ENCODE assay signal across 19 cellular contexts in genomic region chr6:3737149-3737830, GRCh38. TPM values are rescaled to one million over a fixed set of nuclear protein-coding genes. Genes with fewer than 3 reads are reported as not detected.
A peak's percentile ranks its signal among the peaks of the same experiment; 100 is the strongest.
DNase-seq lines count a peak whose midpoint lies in the region; ATAC-seq and TF ChIP-seq lines count a peak whose summit lies in the region.
"Had no signal": no experiment of that assay in that cellular context is flagged by ENCODE, and none has a peak within 500 bp of the region (broad histone marks: within the 10 kb centered on the region; RNA-seq: fewer than 3 reads in every experiment).

No MANE protein-coding gene starts in this region.

- H2BK120ac ChIP-seq in mesenchymal stem cell (ENCODE audit: low read depth, low read length), result no peak overlapping the region

- peak overlapping the region; percentile 29 for H3K9ac ChIP-seq in mesenchymal stem cell (ENCODE audit: low read length)

- no peaks in the 10 kb centered on the region for H3K9me3 ChIP-seq in T-helper 17 cell (ENCODE audit: control insufficient read depth, low read length, poor library complexity, severe bottlenecking)
- H3K9me3 ChIP-seq in mesenchymal stem cell (ENCODE audit: control insufficient read depth, low read length), result peaks cover 9% of the 10 kb centered on the region
- no peaks in the 10 kb centered on the region for H3K9me3 ChIP-seq in transverse colon
- no peaks in the 10 kb centered on the region for H3K9me3 ChIP-seq in HAP-1

- H3K36me3 Mint-ChIP-seq in T-helper 17 cell (ENCODE audit: low read depth), result peaks cover 9% of the 10 kb centered on the region

- H3K27me3 ChIP-seq in mesenchymal stem cell (ENCODE audit: control insufficient read depth in 1 of 2, insufficient read depth in 1 of 2, low read length in 2 of 2), result no peaks in the 10 kb centered on the region
- H3K27me3 ChIP-seq in transverse colon, result no peaks in the 10 kb centered on the region
- H3K27me3 ChIP-seq in HAP-1 (ENCODE audit: low read depth), result no peaks in the 10 kb centered on the region
- H3K27me3 ChIP-seq: SJSA1 had no signal

- no peak overlapping the region for H3K23ac ChIP-seq in mesenchymal stem cell (ENCODE audit: low read length in 2 of 2)

- H3K4me1 Mint-ChIP-seq in T-helper 17 cell, result peaks cover 9% of the 10 kb centered on the region

- no peak overlapping the region for H2AFZ ChIP-seq in mesenchymal stem cell (ENCODE audit: low read depth, low read length)

- H3K27me3 Mint-ChIP-seq in T-helper 17 cell, result peaks cover 25% of the 10 kb centered on the region
- H3K27me3 Mint-ChIP-seq: B cell had no signal

- no peak for DNase-seq in T-helper 17 cell
- no peak for DNase-seq in coronary artery (ENCODE audit: low spot score)
- no peak for DNase-seq in mesenchymal stem cell
- DNase-seq in transverse colon, result peak; percentile 6
- DNase-seq in activated effector memory CD4-positive, alpha-beta T cell treated with anti-CD3 and anti-CD28 coated beads, Interleukin-2, amount 50 U/mL, for 16 hours, result no peak
- DNase-seq in HAP-1 (ENCODE audit: low spot score in 2 of 2), result no peak
- no peak for DNase-seq in NOMO-1 treated with dmso at 0.1 percent for 144 hours (lab: John Stamatoyannopoulos, UW; ENCODE audit: unreplicated experiment)
- DNase-seq: ACHN; Calu3; CD4-positive, alpha-beta T cell; MV-4-11; NCI-H1417; NCI-H2029; NCI-H2171; NCI-H446; NCI-H69 had no signal

- H3K27ac Mint-ChIP-seq in T-helper 17 cell, result no peak overlapping the region
- H3K27ac Mint-ChIP-seq: B cell; CD4-positive, alpha-beta T cell had no signal

- no peak overlapping the region for H2BK12ac ChIP-seq in mesenchymal stem cell (ENCODE audit: low read length in 2 of 2)

- no peak overlapping the region for H3K18ac ChIP-seq in mesenchymal stem cell (ENCODE audit: low read depth in 1 of 2, low read length in 2 of 2)

- H3K4me1 ChIP-seq in mesenchymal stem cell (ENCODE audit: control insufficient read depth, insufficient read depth, low read depth, low read length) (peaks cover 18% of the 10 kb centered on the region), transverse colon (peaks cover 4 to 17% (median 11%) of the 10 kb centered on the region in 4 donors), HAP-1 (peaks cover 3% of the 10 kb centered on the region)

- ATAC-seq in T-helper 17 cell, result no peak

- no peak overlapping the region for H3K4ac ChIP-seq in mesenchymal stem cell (ENCODE audit: low read depth in 1 of 2, low read length in 2 of 2)

- H2AK5ac ChIP-seq in mesenchymal stem cell (ENCODE audit: low read length, severe bottlenecking), result no peak overlapping the region

- 94% methylated on average over 25 of the region's 25 CpGs for WGBS in mesenchymal stem cell
- 89 to 95% methylated on average over 6 to 25 of the region's 25 CpGs for WGBS in transverse colon (ENCODE audit: low coverage in 1 of 2), 2 donors

- no peak overlapping the region for H4K8ac ChIP-seq in mesenchymal stem cell (ENCODE audit: low read length)

- in situ Hi-C loops in transverse colon (cut with MboI; ENCODE audit: low pct_ligation_motif_present in 1 of 4, low pct_unique_long_range_greater_than_20kb in 1 of 4, low sequenced_read_pairs in 3 of 4), result loop anchor here (10.0 to 25.0 kb wide), 7 partner anchors 275 to 625 kb away; partner anchors contain the start of genes BPHL (in 2 of the 4), ECI2 (in 1 of the 4) and SLC22A23 (in 1 of the 4)
- in situ Hi-C loops in HAP-1 (cut with MboI; ENCODE audit: low sequenced_read_pairs), result loop anchor here (10.0 kb wide), 2 partner anchors 612 to 742 kb away; partner anchors contain the start of gene NQO2

- H2BK15ac ChIP-seq in mesenchymal stem cell (ENCODE audit: low read depth, poor library complexity, severe bottlenecking), result no peak overlapping the region

- intact Hi-C loops in transverse colon (cut with DNase I; ENCODE audit: low total_unique reads), result loop anchor here (2.0 kb wide), 1 partner anchor 328 kb away; no protein-coding TSS in a partner anchor

- H3K4me3 Mint-ChIP-seq in T-helper 17 cell, result peak overlapping the region; percentile 28
- H3K4me3 Mint-ChIP-seq: B cell; CD4-positive, alpha-beta T cell had no signal

- H2BK5ac ChIP-seq in mesenchymal stem cell (ENCODE audit: low read depth, low read length, poor library complexity, severe bottlenecking), result no peak overlapping the region

- TF ChIP-seq CTCF in coronary artery (IDR thresholded peaks at IDR 0.05), result no peak
- no peak for TF ChIP-seq CTCF in transverse colon (IDR thresholded peaks at IDR 0.05)

- peaks cover 31% of the 10 kb centered on the region for H3K79me1 ChIP-seq in mesenchymal stem cell (replicated peaks; ENCODE audit: low read length, poor library complexity, severe bottlenecking)

- no peak overlapping the region for H3K4me2 ChIP-seq in mesenchymal stem cell (ENCODE audit: low read length, poor library complexity, severe bottlenecking)

- TF ChIP-seq POLR2A in transverse colon (IDR thresholded peaks at IDR 0.05), result no peak

- TF ChIP-seq EP300 in transverse colon (IDR thresholded peaks at IDR 0.05; ENCODE audit: low read depth), result no peak

- H3K36me3 ChIP-seq in mesenchymal stem cell (ENCODE audit: control insufficient read depth in 1 of 2, insufficient read depth in 2 of 2, low read depth in 1 of 2, low read length in 2 of 2) (peaks cover 71 to 73% of the 10 kb centered on the region in 2 experiments), transverse colon (peaks cover 0 to 6% (median 0%) of the 10 kb centered on the region in 4 donors), HAP-1 (replicated peaks) (peaks cover 6% of the 10 kb centered on the region)

- H3K4me3 ChIP-seq in coronary artery, result peak overlapping the region; percentile 3
- H3K4me3 ChIP-seq in mesenchymal stem cell (ENCODE audit: insufficient read depth in 1 of 2, low read depth in 1 of 2, low read length in 2 of 2), result no peak overlapping the region
- no peak overlapping the region for H3K4me3 ChIP-seq in transverse colon
- H3K4me3 ChIP-seq in HAP-1, result no peak overlapping the region
- H3K4me3 ChIP-seq: SJSA1 had no signal

- peak overlapping the region in 1 of 2 donors; percentile 73 for H3K27ac ChIP-seq in coronary artery
- no peak overlapping the region for H3K27ac ChIP-seq in mesenchymal stem cell (ENCODE audit: low read length, poor library complexity, severe bottlenecking)
- H3K27ac ChIP-seq in transverse colon, result no peak overlapping the region
- H3K27ac ChIP-seq: SJSA1 had no signal

- no peak overlapping the region for H4K91ac ChIP-seq in mesenchymal stem cell (ENCODE audit: low read length)

- no peak overlapping the region for H3K14ac ChIP-seq in mesenchymal stem cell (ENCODE audit: low read length in 2 of 2)

RNA-seq across cellular contexts. Expression of gene PXDC1, which starts 14.2 kb away (rescaled TPM):
- total RNA-seq in T-helper 17 cell, result 1 to 10 TPM in 1 of 2 donors, under 1 TPM in 1; 0.72 to 3.6 TPM
- 40.5 TPM for polyA plus RNA-seq in mesenchymal stem cell (2013, experiment 1 of 2)
- 41.6 TPM for polyA plus RNA-seq in mesenchymal stem cell (2013, experiment 2 of 2)
- total RNA-seq in transverse colon, result 10 to 100 TPM; 14.6 to 85.4 (median 44.3) TPM
- total RNA-seq: OCI-LY7 had no signal
